Comparison of ENCODE assay signal across 1 cellular context in the genomic region with DNA sequence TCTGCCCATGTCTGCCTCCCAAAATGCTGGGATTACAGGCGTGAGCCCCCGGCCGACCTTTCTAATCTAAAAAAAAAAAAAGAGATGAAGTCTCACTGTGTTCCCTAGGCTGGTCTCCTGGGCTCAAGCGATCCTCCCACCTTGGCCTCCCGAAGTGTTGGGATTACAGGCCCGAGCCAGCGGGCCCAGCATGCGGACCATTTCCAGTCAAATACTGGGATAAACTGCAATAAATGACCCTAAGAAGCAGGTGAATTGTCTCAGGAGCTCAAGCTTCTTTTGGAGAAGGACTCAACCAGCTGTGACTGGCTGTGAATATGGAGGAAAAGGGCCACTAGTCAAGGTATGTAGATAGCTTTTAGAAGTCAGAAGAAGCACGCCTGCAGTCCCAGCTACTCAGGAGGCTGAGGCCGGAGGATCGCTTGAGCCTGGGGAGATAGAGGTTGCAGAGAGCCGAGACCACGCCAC.
TF ChIP-seq lines count a peak whose summit lies in the region.

No MANE protein-coding gene starts in this region.

TF ChIP-seq in HepG2, 621 proteins besides CTCF, POLR2A, EP300 and RAD21 (continued from another document):
- TF ChIP-seq THAP7 (CRISPR knock-in tag; IDR thresholded peaks at IDR 0.05) (no peak), ZNF558 (CRISPR knock-in tag; IDR thresholded peaks at IDR 0.05; ENCODE audit: borderline replicate concordance) (0 out of 2 replicates have a peak, but pooled peaks have one; percentile 34), NCOA1 (CRISPR knock-in tag; IDR thresholded peaks at IDR 0.05) (no peak), BRCA1 (CRISPR knock-in tag; IDR thresholded peaks at IDR 0.05) (no peak), XBP1 (CRISPR knock-in tag; IDR thresholded peaks at IDR 0.05) (0 out of 2 replicates have a peak, but pooled peaks have one; percentile 42), MTA3 (CRISPR knock-in tag; IDR thresholded peaks at IDR 0.05) (no peak)
TF ChIP-seq in HepG2: peak in this region for 31.
